8 cellular contexts compared by ENCODE assay signal in the genomic region with DNA sequence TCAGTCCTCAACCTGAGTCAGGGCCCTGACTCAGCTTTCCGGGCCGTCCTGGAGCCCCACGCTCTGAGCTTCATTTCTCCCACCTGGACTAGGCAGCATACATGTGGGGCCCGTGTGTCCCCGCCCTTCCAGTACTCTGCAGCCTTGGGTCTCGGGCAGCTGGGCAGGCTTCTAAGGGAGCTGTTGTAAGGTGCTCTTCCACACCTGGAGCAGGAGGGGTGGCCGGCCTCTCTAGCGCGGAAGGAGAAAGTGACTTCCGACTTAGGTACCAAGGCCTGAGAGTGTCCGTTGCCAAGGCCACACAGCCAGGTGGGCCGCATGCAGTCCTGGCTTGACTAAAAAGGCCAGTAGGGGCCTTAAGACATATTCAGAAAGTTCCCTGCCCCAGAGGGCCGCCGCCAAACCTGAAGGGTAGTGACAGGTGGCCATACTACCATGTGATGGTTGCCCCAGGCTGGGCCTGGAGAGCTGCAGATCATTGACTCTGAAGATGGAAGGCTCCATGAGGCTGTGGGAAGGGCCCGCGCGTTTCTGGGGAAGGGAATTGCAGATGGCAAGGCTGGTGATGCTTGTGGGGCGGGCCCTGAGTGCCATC. TPM values are rescaled to one million over a fixed set of nuclear protein-coding genes. Genes with fewer than 3 reads are reported as not detected.
DNase-seq lines count a peak whose midpoint lies in the region; ATAC-seq and TF ChIP-seq lines count a peak whose summit lies in the region.

No MANE protein-coding gene starts in this region.

- peaks cover 15% of the 10 kb centered on the region for H3K4me1 Mint-ChIP-seq in activated T-cell treated with anti-CD3 and anti-CD28 coated beads, Interleukin-2, amount 50 U/mL, for 72 hours (ENCODE audit: low read depth)

- H4K91ac ChIP-seq in IMR-90 (ENCODE audit: insufficient read depth, low read depth, low read length): peak overlapping the region; percentile 38

- no peaks in the 10 kb centered on the region for H3K9me3 ChIP-seq in IMR-90 (ENCODE audit: control insufficient read depth, insufficient read depth, low read length)
- H3K9me3 ChIP-seq in endocrine pancreas (ENCODE audit: control insufficient read depth, low read length): no peaks in the 10 kb centered on the region
- H3K9me3 ChIP-seq in skeletal muscle tissue (ENCODE audit: control insufficient read depth in 3 of 3, low read length in 3 of 3): no peaks in the 10 kb centered on the region

- peaks cover 20% of the 10 kb centered on the region; the same call in 1 of the 2 replicates for H4K20me1 ChIP-seq in IMR-90 (ENCODE audit: insufficient read depth, low read length)

- no peak overlapping the region for H2BK15ac ChIP-seq in IMR-90 (ENCODE audit: low read depth, low read length)

- peak; percentile 14 to 26 for ATAC-seq in activated T-cell treated with anti-CD3 and anti-CD28 coated beads, Interleukin-2, amount 50 U/mL, for 72 hours (replicated peaks in 1 of 2)
- ATAC-seq in IMR-90 (ENCODE audit: low read depth): no peak
- no peak for ATAC-seq in HG03521 (IDR thresholded peaks at IDR 0.05; ENCODE audit: unreplicated experiment)

- H3K4me1 ChIP-seq in IMR-90 (ENCODE audit: control insufficient read depth, insufficient read depth, low read length) (peaks cover 26% of the 10 kb centered on the region), endocrine pancreas (ENCODE audit: control insufficient read depth, insufficient read depth, low read length) (no peaks in the 10 kb centered on the region), skeletal muscle tissue (ENCODE audit: control insufficient read depth in 3 of 3, insufficient read depth in 3 of 3, low read length in 3 of 3) (peaks cover 43 to 56% (median 52%) of the 10 kb centered on the region in 3 donors)

- H2AK5ac ChIP-seq in IMR-90 (ENCODE audit: low read depth, low read length): peak overlapping the region; percentile 59

- no peak overlapping the region for H3K14ac ChIP-seq in IMR-90 (replicated peaks; ENCODE audit: low read depth, low read length)

- peak overlapping the region; percentile 56 to 67 for H3K4me3 Mint-ChIP-seq in activated T-cell treated with anti-CD3 and anti-CD28 coated beads, Interleukin-2, amount 50 U/mL, for 72 hours

- in situ Hi-C loops in IMR-90 (cut with MboI; ENCODE audit: low sequenced_read_pairs): no loop called here

- H4K5ac ChIP-seq in IMR-90 (ENCODE audit: low read depth, low read length): no peak overlapping the region

- no peak for DNase-seq in activated T-cell treated with anti-CD3 and anti-CD28 coated beads, Interleukin-2, amount 50 U/mL, for 72 hours
- DNase-seq in activated T-cell treated with anti-CD3 and anti-CD28 coated beads, Interleukin-2, amount 50 U/mL, for 1 hour: no peak
- DNase-seq in IMR-90 (no peak), DMS114 treated with DMSO at 0.1 percent for 48 hours (lab: John Stamatoyannopoulos, UW; ENCODE audit: unreplicated experiment) (no peak), superior temporal gyrus (ENCODE audit: extremely low spot score) (no peak)

- no peak for TF ChIP-seq POLR2A in IMR-90 (IDR thresholded peaks at IDR 0.05; ENCODE audit: low read depth, low read length)

- no peak overlapping the region for H2BK20ac ChIP-seq in IMR-90 (ENCODE audit: low read depth, low read length)

- intact Hi-C loops in IMR-90 (cut with micrococcal nuclease): loop anchor here (1.0 to 5.0 kb wide), 2 partner anchors 14 to 63 kb away; a partner anchor contains a TSS

- no peak overlapping the region for H3K4me3 ChIP-seq in IMR-90 (ENCODE audit: insufficient read depth, low read depth, low read length)
- H3K4me3 ChIP-seq in endocrine pancreas (ENCODE audit: control insufficient read depth, insufficient read depth, low read length): no peak overlapping the region
- peak overlapping the region in 2 of 3 donors; percentile 56 to 77 for H3K4me3 ChIP-seq in skeletal muscle tissue (ENCODE audit: low read length in 3 of 3)

- H3K23ac ChIP-seq in IMR-90 (ENCODE audit: low read depth, low read length): no peak overlapping the region

- H3K4me2 ChIP-seq in IMR-90 (ENCODE audit: low read depth, low read length): peak overlapping the region; percentile 34; the same call in 1 of the 2 replicates

- H3K27me3 Mint-ChIP-seq in activated T-cell treated with anti-CD3 and anti-CD28 coated beads, Interleukin-2, amount 50 U/mL, for 72 hours (ENCODE audit: low read depth): no peaks in the 10 kb centered on the region

- POLR2A ChIA-PET in IMR-90 (lab: Charles Lee; ENCODE audit: unreplicated experiment): no interaction called here

- H2AK9ac ChIP-seq in IMR-90 (replicated peaks; ENCODE audit: low read depth, low read length, poor library complexity): peak overlapping the region; percentile 99

- H3K27me3 ChIP-seq in IMR-90 (ENCODE audit: control insufficient read depth, insufficient read depth, low read length) (no peaks in the 10 kb centered on the region), endocrine pancreas (ENCODE audit: control insufficient read depth, insufficient read depth, low read length) (no peaks in the 10 kb centered on the region), skeletal muscle tissue (ENCODE audit: control insufficient read depth in 3 of 3, insufficient read depth in 3 of 3, low read length in 3 of 3) (no peaks in the 10 kb centered on the region)

- peak overlapping the region; percentile 89 for H2AFZ ChIP-seq in IMR-90 (replicated peaks; ENCODE audit: low read length, poor library complexity)

- CTCF ChIA-PET in IMR-90 (lab: Yijun Ruan, JAX): interaction anchor here (1.0 to 1.6 kb wide), 4 partner anchors 11 to 74 kb away, joined by 3 to 7 read pairs (median 4); no protein-coding TSS in a partner anchor

- H3K4ac ChIP-seq in IMR-90 (ENCODE audit: low read depth, low read length): 0 out of 2 replicates have a peak overlapping the region, but pooled peaks have one; percentile 67

- no TSS peak for BruUV-seq in IMR-90 (replicated peaks; lab: Mats Ljungman, UMichigan)

- H3K27ac ChIP-seq in IMR-90 (ENCODE audit: insufficient read depth, low read length) (peak overlapping the region; percentile 49), skeletal muscle tissue (ENCODE audit: low read depth, low read length) (peak overlapping the region; percentile 94)

- H3K56ac ChIP-seq in IMR-90 (ENCODE audit: extremely low read depth, insufficient read depth, low read length): no peak overlapping the region

- no peak for TF ChIP-seq RAD21 in IMR-90 (IDR thresholded peaks at IDR 0.05; ENCODE audit: low read length)

- H2BK120ac ChIP-seq in IMR-90 (ENCODE audit: low read depth, low read length): no peak overlapping the region

- peak overlapping the region; percentile 44 for H2BK5ac ChIP-seq in IMR-90 (ENCODE audit: low read depth, low read length, poor library complexity, severe bottlenecking)

- dilution Hi-C loops in IMR-90 (cut with HindIII; ENCODE audit: low sequenced_read_pairs, unreplicated experiment): no loop called here

- H4K8ac ChIP-seq in IMR-90 (ENCODE audit: low read depth in 2 of 2, low read length in 2 of 2): peak overlapping the region; percentile 49 to 81; a peak in 2 of 4 replicates

- TF ChIP-seq CTCF in IMR-90 (conservative IDR thresholded peaks at IDR 0.05; ENCODE audit: low read depth, low read length): no peak

- H3K9me1 ChIP-seq in IMR-90 (ENCODE audit: insufficient read depth, low read length): peaks cover 9% of the 10 kb centered on the region; the same call in 1 of the 2 replicates

- peaks cover 31% of the 10 kb centered on the region for H3K36me3 ChIP-seq in IMR-90 (ENCODE audit: control insufficient read depth, insufficient read depth, low read length)
- H3K36me3 ChIP-seq in endocrine pancreas (ENCODE audit: control insufficient read depth, insufficient read depth, low read length): peaks cover 16% of the 10 kb centered on the region
- peaks cover 19 to 24% (median 20%) of the 10 kb centered on the region in 3 donors for H3K36me3 ChIP-seq in skeletal muscle tissue (ENCODE audit: control insufficient read depth in 3 of 3, insufficient read depth in 3 of 3, low read length in 3 of 3)

- H3K36me3 Mint-ChIP-seq in activated T-cell treated with anti-CD3 and anti-CD28 coated beads, Interleukin-2, amount 50 U/mL, for 72 hours (ENCODE audit: insufficient read depth in 2 of 2): peaks cover 11 to 14% of the 10 kb centered on the region in 2 donors

- peaks cover 15 to 66% of the 10 kb centered on the region in 2 experiments for H3K79me1 ChIP-seq in IMR-90 (ENCODE audit: low read depth in 1 of 2, low read length in 2 of 2)

- no peak overlapping the region for H3K18ac ChIP-seq in IMR-90 (ENCODE audit: low read depth, low read length)

- H3K27ac Mint-ChIP-seq in activated T-cell treated with anti-CD3 and anti-CD28 coated beads, Interleukin-2, amount 50 U/mL, for 72 hours: no peak overlapping the region

- H3K9ac ChIP-seq in IMR-90 (ENCODE audit: low read depth, low read length): peak overlapping the region; percentile 19; the same call in 1 of the 2 replicates
- H3K9ac ChIP-seq in endocrine pancreas (ENCODE audit: control insufficient read depth, insufficient read depth, low read length): peak overlapping the region; percentile 22
- H3K9ac ChIP-seq in skeletal muscle tissue (ENCODE audit: low read depth in 1 of 3, low read length in 3 of 3): peak overlapping the region in 2 of 3 donors; percentile 85 to 92

- 79% methylated on average over 11 of the region's 18 CpGs; no CpG with 5 or more reads in 1 of the 2 experiments for WGBS in IMR-90 (ENCODE audit: extremely low coverage in 2 of 2, insufficient read length in 1 of 2), 2 experiments

- peaks cover 0 to 3% of the 10 kb centered on the region in 2 donors for H3K9me3 Mint-ChIP-seq in activated T-cell treated with anti-CD3 and anti-CD28 coated beads, Interleukin-2, amount 50 U/mL, for 72 hours

RNA-seq across cellular contexts. Expression of a gene that starts 9.4 kb away (rescaled TPM):
- 1 to 10 TPM; 1.9 to 3.3 TPM for total RNA-seq in activated T-cell treated with anti-CD3 and anti-CD28 coated beads, Interleukin-2, amount 50 U/mL, for 72 hours
- total RNA-seq in IMR-90 (2012; rRNA removed): 3.9 and 4.3 TPM in 2 replicates
- 29.3 and 34.3 TPM in 2 replicates for polyA plus RNA-seq in IMR-90 (2012; rRNA removed)
- 22.0 and 34.4 TPM in 2 replicates for polyA plus RNA-seq in IMR-90 (2012; cell fraction: cytosol; rRNA removed)
- polyA plus RNA-seq in IMR-90 (2012; cell fraction: nucleus; rRNA removed; ENCODE audit: low replicate concordance): 153 and 393 TPM in 2 replicates
- total RNA-seq in skeletal muscle tissue: 19.8 TPM

RNA-seq across cellular contexts. Expression of a gene that starts 19.4 kb away (rescaled TPM):
- under 1 TPM in 1 of 2 donors, not detected in 1; 0.26 TPM for total RNA-seq in activated T-cell treated with anti-CD3 and anti-CD28 coated beads, Interleukin-2, amount 50 U/mL, for 72 hours
- under 0.01 TPM in 2 replicates for total RNA-seq in IMR-90 (2012; rRNA removed)
- not detected in 2 replicates for polyA plus RNA-seq in IMR-90 (2012; rRNA removed)
- not detected in 2 replicates for polyA plus RNA-seq in IMR-90 (2012; cell fraction: cytosol; rRNA removed)
- polyA plus RNA-seq in IMR-90 (2012; cell fraction: nucleus; rRNA removed; ENCODE audit: low replicate concordance): 0.37 and 0.52 TPM in 2 replicates
- 15.1 TPM for total RNA-seq in skeletal muscle tissue

RNA-seq across cellular contexts. Expression of a gene that starts 23.5 kb away (rescaled TPM):
- 100 to 1,000 TPM; 263 to 272 TPM for total RNA-seq in activated T-cell treated with anti-CD3 and anti-CD28 coated beads, Interleukin-2, amount 50 U/mL, for 72 hours
- total RNA-seq in IMR-90 (2012; rRNA removed): 816 and 867 TPM in 2 replicates
- polyA plus RNA-seq in IMR-90 (2012; rRNA removed): 1,079 and 1,150 TPM in 2 replicates
- polyA plus RNA-seq in IMR-90 (2012; cell fraction: cytosol; rRNA removed): 411 and 787 TPM in 2 replicates
- 281 and 349 TPM in 2 replicates for polyA plus RNA-seq in IMR-90 (2012; cell fraction: nucleus; rRNA removed; ENCODE audit: low replicate concordance)
- 78.8 TPM for total RNA-seq in skeletal muscle tissue

RNA-seq across cellular contexts. Expression of a gene that starts 32.7 kb away (rescaled TPM):
- 10 to 100 TPM; 56.3 to 62.1 TPM for total RNA-seq in activated T-cell treated with anti-CD3 and anti-CD28 coated beads, Interleukin-2, amount 50 U/mL, for 72 hours
- 48.6 and 52.7 TPM in 2 replicates for total RNA-seq in IMR-90 (2012; rRNA removed)
- 79.1 and 85.2 TPM in 2 replicates for polyA plus RNA-seq in IMR-90 (2012; rRNA removed)
- 68.9 and 69.3 TPM in 2 replicates for polyA plus RNA-seq in IMR-90 (2012; cell fraction: cytosol; rRNA removed)
- polyA plus RNA-seq in IMR-90 (2012; cell fraction: nucleus; rRNA removed; ENCODE audit: low replicate concordance): 164 and 342 TPM in 2 replicates
- 44.9 TPM for total RNA-seq in skeletal muscle tissue

RNA-seq across cellular contexts. Expression of a gene that starts 39.7 kb away (rescaled TPM):
- total RNA-seq in activated T-cell treated with anti-CD3 and anti-CD28 coated beads, Interleukin-2, amount 50 U/mL, for 72 hours: 1 to 10 TPM; 6.7 to 7.1 TPM
- total RNA-seq in IMR-90 (2012; rRNA removed) (2.2 and 2.7 TPM in 2 replicates), skeletal muscle tissue (3.7 TPM)
- polyA plus RNA-seq in IMR-90 (2012; rRNA removed): 5.7 and 7.6 TPM in 2 replicates
- 7.4 and 11.3 TPM in 2 replicates for polyA plus RNA-seq in IMR-90 (2012; cell fraction: cytosol; rRNA removed)
- polyA plus RNA-seq in IMR-90 (2012; cell fraction: nucleus; rRNA removed; ENCODE audit: low replicate concordance): 4.6 and 10.7 TPM in 2 replicates

Comparison
In these comparisons a context has a peak if more than half of its experiments do, and no peak if none do; other contexts are left out.
1. ATAC-seq: peak in activated T-cell treated with anti-CD3 and anti-CD28 coated beads, Interleukin-2, amount 50 U/mL, for 72 hours (2 of 2); none in IMR-90 (single experiment) and HG03521 (single experiment).
2. H3K4me3 ChIP-seq: peak in skeletal muscle tissue (2 of 3); none in IMR-90 (single experiment) and endocrine pancreas (single experiment).
3. H3K9ac ChIP-seq: peak in every context shown above with its lines; median percentile 88 in skeletal muscle tissue; 22 in endocrine pancreas; 19 in IMR-90.
4. RNA of a gene that starts 19.4 kb away (total RNA-seq): 15.1 TPM in skeletal muscle tissue (single experiment); 0.26 TPM in activated T-cell treated with anti-CD3 and anti-CD28 coated beads, Interleukin-2, amount 50 U/mL, for 72 hours and under 0.01 TPM in IMR-90; every median in the first group is over 10 times any median in the second.